In the genomic region with DNA sequence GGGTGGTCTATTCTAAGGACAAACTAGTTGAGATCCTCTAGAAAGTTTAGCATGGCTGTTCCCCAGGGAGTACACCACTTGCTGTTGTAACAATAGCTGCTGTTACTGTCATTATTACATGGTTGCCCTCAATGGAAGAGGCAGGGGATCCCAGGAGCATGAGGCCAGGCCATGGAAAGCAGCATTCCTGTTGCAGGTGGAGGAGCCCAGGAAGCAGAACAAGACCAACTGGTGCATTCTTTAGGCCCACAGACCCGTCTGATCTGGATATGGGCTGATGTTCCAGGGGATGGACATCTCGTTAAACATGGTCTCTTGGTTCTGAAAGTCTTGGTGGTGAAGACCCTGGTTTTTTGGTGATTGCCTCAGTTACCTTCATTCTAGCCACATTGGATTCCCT, we compare ENCODE assay signal across 20 cellular contexts.
"Had no signal": no experiment of that assay in that cellular context is flagged by ENCODE, and none has a peak within 500 bp of the region (broad histone marks: within the 10 kb centered on the region; RNA-seq: fewer than 3 reads in every experiment).

No MANE protein-coding gene starts in this region.

- H3K4me1 Mint-ChIP-seq: immature natural killer cell, mesothelial cell of epicardium had no signal

- H3K4me2 ChIP-seq: hepatocyte had no signal

- H2AFZ ChIP-seq: hepatocyte had no signal

- H3K27ac ChIP-seq: coronary artery, dorsolateral prefrontal cortex, epithelial cell of prostate, foreskin keratinocyte, gastroesophageal sphincter, heart left ventricle, hepatocyte, left lung, lower lobe of right lung had no signal

- H3K27ac Mint-ChIP-seq: immature natural killer cell, mesothelial cell of epicardium had no signal

- H3K27me3 ChIP-seq: foreskin keratinocyte, gastroesophageal sphincter, hepatocyte had no signal

- H3K36me3 ChIP-seq: gastroesophageal sphincter, heart left ventricle, left lung, lower lobe of right lung had no signal

- H3K79me2 ChIP-seq: hepatocyte had no signal

- DNase-seq: dermis blood vessel endothelial cell; dorsolateral prefrontal cortex; effector CD4-positive, alpha-beta T cell; effector memory CD4-positive, alpha-beta T cell; erythroblast; foreskin keratinocyte; heart left ventricle; hypothalamus; immature natural killer cell; left cardiac atrium; left lung; left ventricle myocardium superior; lower lobe of right lung; mesenchymal stem cell; mucosa of descending colon had no signal

- H3K4me3 ChIP-seq: coronary artery, dorsolateral prefrontal cortex, gastroesophageal sphincter, heart left ventricle, hepatocyte, left lung, lower lobe of right lung, mucosa of descending colon had no signal

- H3K4me1 ChIP-seq: foreskin keratinocyte, gastroesophageal sphincter, heart left ventricle, left lung, lower lobe of right lung had no signal

- H3K4me3 Mint-ChIP-seq: immature natural killer cell, mesothelial cell of epicardium had no signal

- H3K9me3 Mint-ChIP-seq: immature natural killer cell, mesothelial cell of epicardium had no signal

- H3K9me3 ChIP-seq: gastroesophageal sphincter, heart left ventricle, left lung, lower lobe of right lung, mucosa of descending colon had no signal

- H3K36me3 Mint-ChIP-seq: immature natural killer cell, mesothelial cell of epicardium had no signal
